ENCODE assay signal across 19 cellular contexts in genomic region chr9:126000256-126000655, GRCh38.
DNase-seq lines count a peak whose midpoint lies in the region; ATAC-seq, FAIRE-seq and TF ChIP-seq lines count a peak whose summit lies in the region.
"Had no signal": no experiment of that assay in that cellular context is flagged by ENCODE, and none has a peak within 500 bp of the region (broad histone marks: within the 10 kb centered on the region; RNA-seq: fewer than 3 reads in every experiment).

No MANE protein-coding gene starts in this region.

- no peak overlapping the region for H3K9ac ChIP-seq in neuronal stem cell (ENCODE audit: low read depth, low read length, poor library complexity)

- WGBS in heart right ventricle, 2 donors: 89 to 91% methylated on average over 6 of the region's 6 CpGs
- no CpG with 5 or more reads among the region's 6 CpGs for WGBS in neuronal stem cell (ENCODE audit: extremely low coverage in 2 of 2, insufficient read length in 2 of 2, insufficient replicate concordance in 1 of 2), 2 donors
- 90 to 91% methylated on average over 6 of the region's 6 CpGs for WGBS in aorta, 2 donors

- no peak overlapping the region for H3K18ac ChIP-seq in neuronal stem cell (ENCODE audit: low read length)

- peaks cover 5% of the 10 kb centered on the region for H3K27me3 Mint-ChIP-seq in activated B cell treated with CpG ODN at 0.5 μM for 24 hours

- H3K4me3 ChIP-seq in heart right ventricle: no peak overlapping the region
- H3K4me3 ChIP-seq in neuronal stem cell (ENCODE audit: low read length in 2 of 2): no peak overlapping the region
- no peak overlapping the region for H3K4me3 ChIP-seq in aorta (ENCODE audit: low read length in 2 of 2)

- no peak overlapping the region for H2BK120ac ChIP-seq in neuronal stem cell (ENCODE audit: low read depth, low read length)

- H3K27me3 ChIP-seq in heart right ventricle: peaks cover 0 to 34% (median 0%) of the 10 kb centered on the region in 7 donors
- peaks cover 0 to 11% (median 0%) of the 10 kb centered on the region in 3 experiments for H3K27me3 ChIP-seq in neuronal stem cell (ENCODE audit: control insufficient read depth in 3 of 3, insufficient read depth in 3 of 3, low read depth in 1 of 3, low read length in 3 of 3)
- H3K27me3 ChIP-seq in aorta (ENCODE audit: control insufficient read depth in 1 of 2, insufficient read depth in 2 of 2, low read length in 1 of 2): no peaks in the 10 kb centered on the region

- peaks cover 1% of the 10 kb centered on the region for H3K79me1 ChIP-seq in neuronal stem cell (ENCODE audit: low read depth, low read length)

- H3K9me3 ChIP-seq in heart right ventricle (no peaks in the 10 kb centered on the region), neuronal stem cell (replicated peaks in 1 of 2; ENCODE audit: control insufficient read depth in 2 of 2, insufficient read depth in 1 of 2, low read depth in 1 of 2, low read length in 2 of 2) (no peaks in the 10 kb centered on the region), aorta (ENCODE audit: control insufficient read depth, low read length) (no peaks in the 10 kb centered on the region)

- no peak for ATAC-seq in Right ventricle myocardium inferior
- ATAC-seq in heart right ventricle: no peak
- no peak for ATAC-seq in activated B cell treated with CpG ODN at 0.5 μM for 24 hours (ENCODE audit: low read depth)
- ATAC-seq in aorta (ENCODE audit: low FRiP score): no peak
- ATAC-seq: HCT116, HepG2 had no signal

- H2AK5ac ChIP-seq in neuronal stem cell (ENCODE audit: low read depth, low read length): no peak overlapping the region

- TF ChIP-seq CTCF in heart right ventricle (IDR thresholded peaks at IDR 0.05): no peak
- TF ChIP-seq CTCF in activated B cell treated with CpG ODN at 0.5 μM for 24 hours (IDR thresholded peaks at IDR 0.05): no peak

- no peak overlapping the region for H3K4me2 ChIP-seq in neuronal stem cell (ENCODE audit: insufficient read depth, low read length, poor library complexity, severe bottlenecking)

- H2BK12ac ChIP-seq in neuronal stem cell (ENCODE audit: low read length): no peak overlapping the region

- H3K9me3 Mint-ChIP-seq in activated B cell treated with CpG ODN at 0.5 μM for 24 hours: no peaks in the 10 kb centered on the region

- intact Hi-C loops in Right ventricle myocardium inferior (cut with DNase I) (no loop called here), heart right ventricle (cut with DNase I) (no loop called here), activated B cell treated with CpG ODN at 0.5 μM for 24 hours (cut with micrococcal nuclease) (no loop called here), aorta (cut with DNase I) (loop anchor here in 1 of 2 donors (10.0 kb wide), 1 partner anchor 185 kb away; no protein-coding TSS in a partner anchor)

- DNase-seq in Right ventricle myocardium inferior (ENCODE audit: missing footprints) (peak; percentile 1), heart right ventricle (no peak), activated B cell treated with CpG ODN at 0.5 μM for 24 hours (peak; percentile 6), neuronal stem cell (ENCODE audit: low spot score) (no peak), aorta (peak; percentile 9 to 51), NCI-H187 (lab: John Stamatoyannopoulos, UW) (no peak), frontal cortex (ENCODE audit: low spot score in 2 of 2) (no peak)
- DNase-seq: C1 segment of cervical spinal cord; CD4-positive, alpha-beta memory T cell; DMS153; DMS79 treated with DMSO at 0.1 percent for 48 hours had no signal

- no peak overlapping the region for H3K4me3 Mint-ChIP-seq in activated B cell treated with CpG ODN at 0.5 μM for 24 hours
- H3K4me3 Mint-ChIP-seq: B cell; CD4-positive, alpha-beta memory T cell had no signal

- H4K91ac ChIP-seq in neuronal stem cell (ENCODE audit: low read depth, low read length, poor library complexity): no peak overlapping the region

- no peak overlapping the region for H3K27ac ChIP-seq in heart right ventricle
- no peak overlapping the region for H3K27ac ChIP-seq in neuronal stem cell (replicated peaks; ENCODE audit: low read length)
- no peak overlapping the region for H3K27ac ChIP-seq in aorta (ENCODE audit: low read depth in 1 of 2, low read length in 2 of 2)

- peak overlapping the region; percentile 23 for H2BK15ac ChIP-seq in neuronal stem cell (ENCODE audit: low read length)

- no peaks in the 10 kb centered on the region for H3K4me1 Mint-ChIP-seq in activated B cell treated with CpG ODN at 0.5 μM for 24 hours
- H3K4me1 Mint-ChIP-seq: B cell; CD4-positive, alpha-beta memory T cell had no signal

- no peak overlapping the region for H4K8ac ChIP-seq in neuronal stem cell (ENCODE audit: low read depth, low read length)

- no peak for FAIRE-seq in frontal cortex (lab: Jason Lieb, UNC)
- FAIRE-seq: A204.1, D721Med, G401.6, GM12892, HepG2, HTR-8/SVneo had no signal

- H3K4ac ChIP-seq in neuronal stem cell (ENCODE audit: low read length): no peak overlapping the region

- H3K36me3 Mint-ChIP-seq in activated B cell treated with CpG ODN at 0.5 μM for 24 hours (ENCODE audit: low read depth): no peaks in the 10 kb centered on the region
- H3K36me3 Mint-ChIP-seq: CD4-positive, alpha-beta memory T cell had no signal

- no peak overlapping the region for H2BK5ac ChIP-seq in neuronal stem cell (ENCODE audit: low read length)

- no peak overlapping the region for H3K23ac ChIP-seq in neuronal stem cell (ENCODE audit: low read depth, low read length, poor library complexity)

- H3K36me3 ChIP-seq in heart right ventricle (no peaks in the 10 kb centered on the region), neuronal stem cell (replicated peaks in 1 of 2; ENCODE audit: control insufficient read depth in 2 of 2, insufficient read depth in 2 of 2, low read length in 2 of 2) (no peaks in the 10 kb centered on the region), aorta (ENCODE audit: control insufficient read depth in 1 of 2, insufficient read depth in 2 of 2, low read length in 1 of 2) (no peaks in the 10 kb centered on the region)

- H3K27ac Mint-ChIP-seq in activated B cell treated with CpG ODN at 0.5 μM for 24 hours: no peak overlapping the region
- H3K27ac Mint-ChIP-seq: B cell had no signal

- H3K14ac ChIP-seq in neuronal stem cell (ENCODE audit: low read length): no peak overlapping the region

- no peaks in the 10 kb centered on the region for H3K4me1 ChIP-seq in heart right ventricle
- H3K4me1 ChIP-seq in neuronal stem cell (ENCODE audit: control insufficient read depth in 2 of 2, insufficient read depth in 1 of 2, low read depth in 1 of 2, low read length in 2 of 2): no peaks in the 10 kb centered on the region
- H3K4me1 ChIP-seq in aorta (ENCODE audit: control insufficient read depth in 1 of 2, insufficient read depth in 2 of 2, low read length in 2 of 2): no peaks in the 10 kb centered on the region

- CTCF ChIA-PET in activated B cell treated with CpG ODN at 0.5 μM for 24 hours (lab: Charles Lee): no interaction called here

- POLR2A ChIA-PET in activated B cell treated with CpG ODN at 0.5 μM for 24 hours (lab: Charles Lee): no interaction called here

- H2AFZ ChIP-seq in neuronal stem cell (ENCODE audit: low read length): no peak overlapping the region

Comparison
In these comparisons a context has a peak if more than half of its experiments do, and no peak if none do; other contexts are left out.
1. DNase-seq: peak in Right ventricle myocardium inferior (single experiment), activated B cell treated with CpG ODN at 0.5 μM for 24 hours (single experiment) and aorta (2 of 2); none in heart right ventricle (0 of 2), neuronal stem cell (single experiment), NCI-H187 (0 of 2) and frontal cortex (0 of 2).